In genomic region chr2:54619660-54620231, GRCh38 we compare ENCODE assay signal across 1 cellular context.
TF ChIP-seq lines count a peak whose summit lies in the region.

No MANE protein-coding gene starts in this region.

TF ChIP-seq in HepG2, 621 proteins besides CTCF, POLR2A, EP300 and RAD21 (continued from another document and continues in another):
- TF ChIP-seq SYNCRIP (IDR thresholded peaks at IDR 0.05; ENCODE audit: insufficient read depth, low read depth, low read length): no peak
- no peak for TF ChIP-seq ZNF709 (CRISPR knock-in tag; IDR thresholded peaks at IDR 0.05)
- TF ChIP-seq NFAT5 (CRISPR knock-in tag; IDR thresholded peaks at IDR 0.05): no peak
- TF ChIP-seq ZNF652 (CRISPR knock-in tag; IDR thresholded peaks at IDR 0.05; ENCODE audit: borderline replicate concordance, low read depth): no peak
- TF ChIP-seq ZNF296 (CRISPR knock-in tag; conservative IDR thresholded peaks at IDR 0.05): no peak
- TF ChIP-seq CAMTA2 (CRISPR knock-in tag; IDR thresholded peaks at IDR 0.05; ENCODE audit: borderline replicate concordance): no peak
- TF ChIP-seq GTF3A (CRISPR knock-in tag; conservative IDR thresholded peaks at IDR 0.05): no peak
- no peak for TF ChIP-seq HES4 (CRISPR knock-in tag; IDR thresholded peaks at IDR 0.05; ENCODE audit: borderline replicate concordance)
- no peak for TF ChIP-seq SMC3 (IDR thresholded peaks at IDR 0.05; ENCODE audit: low read length)
- TF ChIP-seq ATF7 (IDR thresholded peaks at IDR 0.05): no peak
- no peak for TF ChIP-seq ATF7 (CRISPR knock-in tag; IDR thresholded peaks at IDR 0.05)
- TF ChIP-seq ZNF687 (CRISPR knock-in tag; IDR thresholded peaks at IDR 0.05): peak; percentile 54
- TF ChIP-seq NFYB (CRISPR knock-in tag; IDR thresholded peaks at IDR 0.05): no peak
- 0 out of 4 replicates have a peak, but pooled peaks of 1 of the 2 experiments have one; percentile 40 for TF ChIP-seq HMGXB4 (CRISPR knock-in tag; IDR thresholded peaks at IDR 0.05; ENCODE audit: borderline replicate concordance in 1 of 2, low read depth in 1 of 2)
- no peak for TF ChIP-seq TEAD2 (CRISPR knock-in tag; IDR thresholded peaks at IDR 0.05)
- no peak for TF ChIP-seq ZNF780A (CRISPR knock-in tag; IDR thresholded peaks at IDR 0.05)
- peak; percentile 72; the same call in 1 of the 2 replicates for TF ChIP-seq TP53 (CRISPR knock-in tag; conservative IDR thresholded peaks at IDR 0.05)
- no peak for TF ChIP-seq YEATS4 (CRISPR knock-in tag; IDR thresholded peaks at IDR 0.05; ENCODE audit: borderline replicate concordance)
- no peak for TF ChIP-seq CBX5 (CRISPR knock-in tag; IDR thresholded peaks at IDR 0.05; ENCODE audit: borderline replicate concordance)
- 0 out of 2 replicates have a peak, but pooled peaks have one; percentile 25 for TF ChIP-seq ZMYM4 (CRISPR knock-in tag; IDR thresholded peaks at IDR 0.05)
- TF ChIP-seq POGZ (CRISPR knock-in tag; IDR thresholded peaks at IDR 0.05): peak; percentile 3; the same call in 1 of the 2 replicates
- TF ChIP-seq ZNF562 (CRISPR knock-in tag; IDR thresholded peaks at IDR 0.05; ENCODE audit: borderline replicate concordance): no peak
- TF ChIP-seq HNF1A (IDR thresholded peaks at IDR 0.05; ENCODE audit: low read depth): no peak
- peak; percentile 39; the same call in 1 of the 2 replicates for TF ChIP-seq HNF1A (CRISPR knock-in tag; IDR thresholded peaks at IDR 0.05; ENCODE audit: borderline replicate concordance)
- TF ChIP-seq MAFK (conservative IDR thresholded peaks at IDR 0.05 in 1 of 2, IDR thresholded peaks at IDR 0.05 in 1 of 2; ENCODE audit: low read length in 2 of 2): no peak
- no peak for TF ChIP-seq LCORL (IDR thresholded peaks at IDR 0.05)
- peak; percentile 32; the same call in 1 of the 2 replicates for TF ChIP-seq LCORL (CRISPR knock-in tag; IDR thresholded peaks at IDR 0.05)
- TF ChIP-seq LBX2 (CRISPR knock-in tag; IDR thresholded peaks at IDR 0.05; ENCODE audit: borderline replicate concordance): no peak
- no peak for TF ChIP-seq USF2 (IDR thresholded peaks at IDR 0.05; ENCODE audit: low read depth, low read length)
- no peak for TF ChIP-seq USF2 (CRISPR knock-in tag; IDR thresholded peaks at IDR 0.05; ENCODE audit: borderline replicate concordance)
- no peak for TF ChIP-seq RARG (CRISPR knock-in tag; IDR thresholded peaks at IDR 0.05; ENCODE audit: low read depth)
- TF ChIP-seq FOXO4 (CRISPR knock-in tag; conservative IDR thresholded peaks at IDR 0.05): 0 out of 2 replicates have a peak, but pooled peaks have one; percentile 24
- TF ChIP-seq SSRP1 (CRISPR knock-in tag; IDR thresholded peaks at IDR 0.05): no peak
- TF ChIP-seq ZZZ3 (CRISPR knock-in tag; IDR thresholded peaks at IDR 0.05; ENCODE audit: borderline replicate concordance): no peak
- 0 out of 2 replicates have a peak, but pooled peaks have one; percentile 18 for TF ChIP-seq SMAD1 (CRISPR knock-in tag; IDR thresholded peaks at IDR 0.05; ENCODE audit: borderline replicate concordance, low read depth)
- TF ChIP-seq TRIM22 (IDR thresholded peaks at IDR 0.05): no peak
- no peak for TF ChIP-seq ZNF567 (CRISPR knock-in tag; IDR thresholded peaks at IDR 0.05; ENCODE audit: borderline replicate concordance)
- no peak for TF ChIP-seq ZNF891 (CRISPR knock-in tag; IDR thresholded peaks at IDR 0.05)
- no peak for TF ChIP-seq U2AF2 (IDR thresholded peaks at IDR 0.05; ENCODE audit: low read depth, low read length)
- TF ChIP-seq ZNF737 (CRISPR knock-in tag; IDR thresholded peaks at IDR 0.05; ENCODE audit: borderline replicate concordance): peak; percentile 59; the same call in 1 of the 2 replicates
- TF ChIP-seq FOXP1 (IDR thresholded peaks at IDR 0.05): no peak
- peak; percentile 9; the same call in 1 of the 2 replicates for TF ChIP-seq FOXP1 (CRISPR knock-in tag; IDR thresholded peaks at IDR 0.05)
- peak; percentile 92 for TF ChIP-seq RBM22 (optimal IDR thresholded peaks at IDR 0.05; ENCODE audit: low read length)
- no peak for TF ChIP-seq ZNF776 (CRISPR knock-in tag; IDR thresholded peaks at IDR 0.05)
